14 cellular contexts compared by ENCODE assay signal in the genomic region with DNA sequence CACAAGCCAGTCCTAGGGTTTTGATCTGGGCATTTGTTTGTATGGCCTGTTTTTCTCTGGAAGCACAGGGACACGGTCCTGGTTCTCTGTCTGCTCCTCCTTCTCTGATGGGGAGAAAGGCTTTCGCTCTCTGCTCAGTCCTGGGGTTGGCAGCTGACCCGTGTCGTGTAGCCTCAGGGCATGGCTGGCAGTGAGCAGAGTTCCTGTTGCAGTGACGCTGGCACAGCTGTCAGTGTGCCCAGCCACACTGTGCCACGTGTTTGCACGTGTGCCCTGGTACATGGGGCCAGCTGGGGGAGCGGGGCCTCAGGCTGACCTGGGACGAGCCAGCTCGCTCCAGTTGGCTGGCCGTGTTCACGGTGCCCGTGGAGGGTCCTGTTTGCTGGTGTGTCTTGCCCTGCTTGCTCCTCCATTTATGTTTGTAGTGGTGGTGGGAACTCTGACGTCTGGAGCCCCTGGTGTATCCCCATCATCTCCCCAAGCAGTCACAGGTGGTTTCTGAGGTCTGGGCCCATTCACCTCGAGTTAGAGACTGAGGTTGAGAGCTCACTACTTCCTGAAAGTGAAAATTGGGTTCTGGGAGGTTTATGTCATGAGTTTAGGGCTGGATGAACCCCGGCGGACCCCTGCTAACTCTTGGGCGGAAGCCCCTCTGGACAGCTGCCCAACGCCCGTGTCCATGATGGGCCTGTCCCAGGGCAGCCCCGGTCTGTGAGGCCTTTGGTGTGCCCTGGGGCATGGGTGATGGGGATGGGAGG. TPM values are rescaled to one million over a fixed set of nuclear protein-coding genes. Genes with fewer than 3 reads are reported as not detected.
DNase-seq lines count a peak whose midpoint lies in the region; ATAC-seq, FAIRE-seq and TF ChIP-seq lines count a peak whose summit lies in the region.
"Had no signal": no experiment of that assay in that cellular context is flagged by ENCODE, and none has a peak within 500 bp of the region (broad histone marks: within the 10 kb centered on the region; RNA-seq: fewer than 3 reads in every experiment).

No MANE protein-coding gene starts in this region.

- WGBS in K562 (ENCODE audit: insufficient coverage, low coverage, missing lambda C conversion rate), result 92% methylated on average over 14 of the region's 21 CpGs
- no CpG with 5 or more reads among the region's 21 CpGs for WGBS in neuronal stem cell (ENCODE audit: extremely low coverage in 2 of 2, insufficient read length in 2 of 2, insufficient replicate concordance in 1 of 2), 2 donors

- H3K9me3 Mint-ChIP-seq in neural progenitor cell, result no peaks in the 10 kb centered on the region

- no peak for TF ChIP-seq POLR2A in K562 (conservative IDR thresholded peaks at IDR 0.05)

- BruUV-seq in K562 (replicated peaks; lab: Mats Ljungman, UMichigan), result no TSS peak

- no peaks in the 10 kb centered on the region for H3F3A ChIP-seq in neural progenitor cell (ENCODE audit: low read depth)

- no peak for FAIRE-seq in K562 (lab: Jason Lieb, UNC)
- FAIRE-seq: GM18507, H54 had no signal

- in situ Hi-C loops in K562 (cut with MboI), result no loop called here

- peaks cover 16% of the 10 kb centered on the region for H4K20me1 ChIP-seq in K562 (replicated peaks; ENCODE audit: control insufficient read depth, insufficient read depth, low read length)
- H4K20me1 ChIP-seq in neural progenitor cell (ENCODE audit: low read depth), result peaks cover 16% of the 10 kb centered on the region

- peaks cover 0 to 16% of the 10 kb centered on the region in 2 experiments; a peak in 2 of 5 replicates for H3K4me1 ChIP-seq in K562 (replicated peaks in 1 of 2; ENCODE audit: control insufficient read depth in 2 of 2, insufficient read depth in 2 of 2, low read length in 2 of 2)
- no peaks in the 10 kb centered on the region for H3K4me1 ChIP-seq in neuronal stem cell (ENCODE audit: control insufficient read depth in 2 of 2, insufficient read depth in 1 of 2, low read depth in 1 of 2, low read length in 2 of 2)
- H3K4me1 ChIP-seq in neural progenitor cell, result no peaks in the 10 kb centered on the region

- H3K4me2 ChIP-seq in K562 (ENCODE audit: insufficient read depth, low read length) (no peak overlapping the region), neuronal stem cell (ENCODE audit: insufficient read depth, low read length, poor library complexity, severe bottlenecking) (no peak overlapping the region), neural progenitor cell (no peak overlapping the region)

- no peak overlapping the region for H2AK5ac ChIP-seq in neuronal stem cell (ENCODE audit: low read depth, low read length)

- H2AFZ ChIP-seq in K562 (ENCODE audit: low read depth, low read length), result no peak overlapping the region
- no peak overlapping the region for H2AFZ ChIP-seq in neuronal stem cell (ENCODE audit: low read length)
- no peak overlapping the region for H2AFZ ChIP-seq in neural progenitor cell (replicated peaks)

- no peak overlapping the region for H3K4me3 ChIP-seq in H7 (ENCODE audit: insufficient read depth, low read depth, low read length)
- H3K4me3 ChIP-seq in K562, result no peak overlapping the region
- H3K4me3 ChIP-seq in neuronal stem cell (ENCODE audit: low read length in 2 of 2), result peak overlapping the region in 1 of 2 donors; percentile 11
- no peak overlapping the region for H3K4me3 ChIP-seq in neural progenitor cell
- H3K4me3 ChIP-seq: dorsolateral prefrontal cortex had no signal

- H3K4me1 Mint-ChIP-seq in neural progenitor cell, result no peaks in the 10 kb centered on the region

- H4K8ac ChIP-seq in neuronal stem cell (ENCODE audit: low read depth, low read length), result no peak overlapping the region

- TF ChIP-seq EP300 in K562 (IDR thresholded peaks at IDR 0.05; ENCODE audit: low read length), result no peak

- H2BK120ac ChIP-seq in neuronal stem cell (ENCODE audit: low read depth, low read length), result no peak overlapping the region

- H3K36me3 Mint-ChIP-seq in neural progenitor cell, result peaks cover 15% of the 10 kb centered on the region

- H3K14ac ChIP-seq in neuronal stem cell (ENCODE audit: low read length), result no peak overlapping the region

- H3K79me1 ChIP-seq in neuronal stem cell (ENCODE audit: low read depth, low read length), result peaks cover 11% of the 10 kb centered on the region

- peak overlapping the region; percentile 20 for H2BK5ac ChIP-seq in neuronal stem cell (ENCODE audit: low read length)

- CTCF ChIA-PET in K562 (lab: Yijun Ruan, JAX; ENCODE audit: low intra/inter-chr PET ratio), result no interaction called here

- H2BK15ac ChIP-seq in neuronal stem cell (ENCODE audit: low read length), result no peak overlapping the region

- no peaks in the 10 kb centered on the region for H3K27me3 Mint-ChIP-seq in neural progenitor cell (ENCODE audit: insufficient read depth, low read depth)

- H3K9ac ChIP-seq in K562 (ENCODE audit: insufficient read depth in 1 of 2, low read depth in 2 of 2, low read length in 2 of 2) (no peak overlapping the region), neuronal stem cell (ENCODE audit: low read depth, low read length, poor library complexity) (peak overlapping the region; percentile 66), neural progenitor cell (no peak overlapping the region)

- H3K23ac ChIP-seq in neuronal stem cell (ENCODE audit: low read depth, low read length, poor library complexity), result peak overlapping the region; percentile 51

- POLR2A ChIA-PET in K562 (lab: Yijun Ruan, JAX), result interaction anchor here (0.9 to 1.0 kb wide), 2 partner anchors 9 to 10 kb away, joined by 3 read pairs; no protein-coding TSS in a partner anchor

- no peak for TF ChIP-seq RAD21 in K562 (CRISPR knock-in tag; conservative IDR thresholded peaks at IDR 0.05 in 1 of 2, IDR thresholded peaks at IDR 0.05 in 1 of 2)

- H3K27me3 ChIP-seq in H7 (ENCODE audit: control insufficient read depth, insufficient read depth, low read length) (no peaks in the 10 kb centered on the region), K562 (ENCODE audit: control insufficient read depth in 2 of 2, insufficient read depth in 2 of 2, low read length in 2 of 2) (no peaks in the 10 kb centered on the region), neuronal stem cell (ENCODE audit: control insufficient read depth in 3 of 3, insufficient read depth in 3 of 3, low read depth in 1 of 3, low read length in 3 of 3) (no peaks in the 10 kb centered on the region), neural progenitor cell (no peaks in the 10 kb centered on the region)
- H3K27me3 ChIP-seq: dorsolateral prefrontal cortex had no signal

- H3K4me3 Mint-ChIP-seq in neural progenitor cell, result no peak overlapping the region

- H3K4ac ChIP-seq in neuronal stem cell (ENCODE audit: low read length), result no peak overlapping the region

- intact Hi-C loops in K562 (cut with micrococcal nuclease), result no loop called here

- H3K18ac ChIP-seq in neuronal stem cell (ENCODE audit: low read length), result no peak overlapping the region

- H4K91ac ChIP-seq in neuronal stem cell (ENCODE audit: low read depth, low read length, poor library complexity), result no peak overlapping the region

- H3K27ac Mint-ChIP-seq in neural progenitor cell, result no peak overlapping the region

- H3K36me3 ChIP-seq in H7 (replicated peaks; ENCODE audit: control insufficient read depth, insufficient read depth, low read length), result peaks cover 16% of the 10 kb centered on the region
- H3K36me3 ChIP-seq in K562 (ENCODE audit: control insufficient read depth, insufficient read depth, low read length), result peaks cover 79% of the 10 kb centered on the region; the same call in 2 of the 3 replicates
- peaks cover 40 to 75% of the 10 kb centered on the region in 2 donors for H3K36me3 ChIP-seq in neuronal stem cell (replicated peaks in 1 of 2; ENCODE audit: control insufficient read depth in 2 of 2, insufficient read depth in 2 of 2, low read length in 2 of 2)
- no peaks in the 10 kb centered on the region for H3K36me3 ChIP-seq in neural progenitor cell

- TF ChIP-seq CTCF in K562 (IDR thresholded peaks at IDR 0.05 in 2 of 3, conservative IDR thresholded peaks at IDR 0.05 in 1 of 3; ENCODE audit: insufficient read depth in 2 of 3, low read depth in 1 of 3, low read length in 3 of 3), result no peak
- no peak for TF ChIP-seq CTCF in neural progenitor cell (IDR thresholded peaks at IDR 0.05)

- no peaks in the 10 kb centered on the region for H3K9me1 ChIP-seq in K562 (ENCODE audit: control insufficient read depth, insufficient read depth, low read length)

- ATAC-seq in K562, result no peak

- DNase-seq in H7, result peak; percentile 42
- no peak for DNase-seq in K562 (ENCODE audit: extremely low read depth in 1 of 4, low spot score in 3 of 4)
- DNase-seq in neuronal stem cell (ENCODE audit: low spot score), result no peak
- DNase-seq in retina, result no peak
- DNase-seq in neural progenitor cell (ENCODE audit: low spot score), result no peak
- no peak for DNase-seq in dedifferentiated amniotic fluid mesenchymal stem cell (ENCODE audit: extremely low spot score)
- DNase-seq: activated CD8-positive, alpha-beta memory T cell treated with anti-CD3 and anti-CD28 coated beads, Interleukin-2, amount 50 U/mL, for 4 hours; amniotic stem cell; dorsolateral prefrontal cortex had no signal

- no peaks in the 10 kb centered on the region for H3K79me2 ChIP-seq in K562 (ENCODE audit: control insufficient read depth, insufficient read depth, low read length)
- no peaks in the 10 kb centered on the region for H3K79me2 ChIP-seq in neural progenitor cell (ENCODE audit: low read depth)

- H3K27ac ChIP-seq in K562 (ENCODE audit: extremely low read depth, low read depth, low read length), result no peak overlapping the region
- H3K27ac ChIP-seq in neuronal stem cell (replicated peaks; ENCODE audit: low read length), result no peak overlapping the region
- H3K27ac ChIP-seq in neural progenitor cell, result no peak overlapping the region

- H3K9me3 ChIP-seq in K562 (replicated peaks; ENCODE audit: control insufficient read depth, insufficient read depth, low read depth, low read length) (no peaks in the 10 kb centered on the region), neuronal stem cell (replicated peaks in 1 of 2; ENCODE audit: control insufficient read depth in 2 of 2, insufficient read depth in 1 of 2, low read depth in 1 of 2, low read length in 2 of 2) (no peaks in the 10 kb centered on the region), neural progenitor cell (ENCODE audit: low read depth) (no peaks in the 10 kb centered on the region)

- no peak overlapping the region for H2BK12ac ChIP-seq in neuronal stem cell (ENCODE audit: low read length)

RNA-seq across cellular contexts. Expression of gene DNAJC5, which starts 10.2 kb away (rescaled TPM):
- total RNA-seq in H7 (2014; rRNA removed; shearing (Covaris generic)), result 29.2 and 30.8 TPM in 2 replicates
- total RNA-seq in K562 (2011; cell fraction: chromatin; rRNA removed; ENCODE audit: low replicate concordance), result 54.4 and 105 TPM in 2 replicates
- 56.5 and 57.4 TPM in 2 replicates for total RNA-seq in K562 (2011; cell fraction: nucleolus; rRNA removed)
- total RNA-seq in K562 (2011; cell fraction: nucleoplasm; rRNA removed), result 36.4 and 43.2 TPM in 2 replicates
- total RNA-seq in K562 (2014; rRNA removed), result 31.3 and 41.1 TPM in 2 replicates
- total RNA-seq in K562 (2014; rRNA removed; fragmentation: Illumina TruSeq; extraction: Trizol), result 10.3 and 13.4 TPM in 2 replicates
- total RNA-seq in K562 (2015; rRNA removed; fragmentation: Illumina TruSeq; extraction: Trizol), result 28.4 and 29.5 TPM in 2 replicates
- 42.3 and 42.8 TPM in 2 replicates for total RNA-seq in K562 (2021)
- polyA plus RNA-seq in K562 (2011; rRNA removed), result 22.4 and 23.4 TPM in 2 replicates
- 25.9 and 38.5 TPM in 2 replicates for polyA plus RNA-seq in K562 (2011; cell fraction: cytosol; rRNA removed)
- 42.6 and 52.5 TPM in 2 replicates for polyA plus RNA-seq in K562 (2011; cell fraction: nucleus; rRNA removed)
- 28.8 and 29.1 TPM in 2 replicates for polyA plus RNA-seq in K562 (2012)
- polyA plus RNA-seq in K562 (2014; fragmentation: Illumina TruSeq; extraction: Trizol), result 21.8 and 27.2 TPM in 2 replicates
- polyA plus RNA-seq in K562 (2014; fragmentation: Nextera tagmentation; extraction: Ambion mirVana), result under 1 TPM; 0.95 to 0.99 TPM
- polyA plus RNA-seq in K562 (2014; rRNA removed), result 25.5 and 26.3 TPM in 2 replicates
- 17.3 and 29.6 TPM in 2 replicates for polyA minus RNA-seq in K562 (2011; rRNA and poly(A)+ RNA removed)
- polyA minus RNA-seq in K562 (2011; cell fraction: cytosol; rRNA and poly(A)+ RNA removed), result 26.0 and 31.4 TPM in 2 replicates
- 10.2 and 12.2 TPM in 2 replicates for polyA minus RNA-seq in K562 (2011; cell fraction: nucleus; rRNA and poly(A)+ RNA removed)
- polyA plus RNA-seq in neuronal stem cell (2013, experiment 1 of 2), result 17.2 TPM
- polyA plus RNA-seq in neuronal stem cell (2013, experiment 2 of 2), result 16.8 TPM
- total RNA-seq in neural progenitor cell (ENCODE audit: low replicate concordance), result 17.2 and 37.9 TPM in 2 replicates

RNA-seq across cellular contexts. Expression of gene TPD52L2, which starts 19.6 kb away (rescaled TPM):
- total RNA-seq in H7 (2014; rRNA removed; shearing (Covaris generic)), result 76.0 and 79.3 TPM in 2 replicates
- total RNA-seq in K562 (2011; cell fraction: chromatin; rRNA removed; ENCODE audit: low replicate concordance), result 66.8 and 118 TPM in 2 replicates
- 62.7 and 66.1 TPM in 2 replicates for total RNA-seq in K562 (2011; cell fraction: nucleolus; rRNA removed)
- total RNA-seq in K562 (2011; cell fraction: nucleoplasm; rRNA removed), result 60.7 and 71.2 TPM in 2 replicates
- total RNA-seq in K562 (2014; rRNA removed) (54.7 and 69.8 TPM in 2 replicates), K562 (2014; rRNA removed; fragmentation: Illumina TruSeq; extraction: Trizol) (60.6 and 66.7 TPM in 2 replicates), K562 (2015; rRNA removed; fragmentation: Illumina TruSeq; extraction: Trizol) (74.6 and 76.2 TPM in 2 replicates), K562 (2021) (94.2 and 95.4 TPM in 2 replicates), neural progenitor cell (ENCODE audit: low replicate concordance) (66.6 and 80.1 TPM in 2 replicates)
- polyA plus RNA-seq in K562 (2011; rRNA removed) (97.8 and 117 TPM in 2 replicates), K562 (2014; fragmentation: Illumina TruSeq; extraction: Trizol) (112 and 115 TPM in 2 replicates), K562 (2014; fragmentation: Nextera tagmentation; extraction: Ambion mirVana) (1 to 10 TPM; 1.9 to 9.3 TPM), K562 (2014; rRNA removed) (98.5 and 99.5 TPM in 2 replicates)
- 109 and 128 TPM in 2 replicates for polyA plus RNA-seq in K562 (2011; cell fraction: cytosol; rRNA removed)
- polyA plus RNA-seq in K562 (2011; cell fraction: nucleus; rRNA removed), result 76.7 and 81.1 TPM in 2 replicates
- 73.1 and 95.5 TPM in 2 replicates for polyA plus RNA-seq in K562 (2012)
- 48.0 and 69.0 TPM in 2 replicates for polyA minus RNA-seq in K562 (2011; rRNA and poly(A)+ RNA removed)
- polyA minus RNA-seq in K562 (2011; cell fraction: cytosol; rRNA and poly(A)+ RNA removed), result 69.2 and 82.6 TPM in 2 replicates
- 18.4 and 23.2 TPM in 2 replicates for polyA minus RNA-seq in K562 (2011; cell fraction: nucleus; rRNA and poly(A)+ RNA removed)
- polyA plus RNA-seq in neuronal stem cell (2013, experiment 1 of 2), result 48.5 TPM
- 47.7 TPM for polyA plus RNA-seq in neuronal stem cell (2013, experiment 2 of 2)

RNA-seq across cellular contexts. Expression of gene ABHD16B, which starts 23.4 kb away (rescaled TPM):
- total RNA-seq in H7 (2014; rRNA removed; shearing (Covaris generic)), result not detected in 2 replicates
- not detected in 2 replicates for total RNA-seq in K562 (2011; cell fraction: chromatin; rRNA removed; ENCODE audit: low replicate concordance)
- not detected in 2 replicates for total RNA-seq in K562 (2011; cell fraction: nucleolus; rRNA removed)
- total RNA-seq in K562 (2011; cell fraction: nucleoplasm; rRNA removed), result not detected in 2 replicates
- total RNA-seq in K562 (2014; rRNA removed) (not detected in 2 replicates), K562 (2014; rRNA removed; fragmentation: Illumina TruSeq; extraction: Trizol) (not detected in 2 replicates), K562 (2015; rRNA removed; fragmentation: Illumina TruSeq; extraction: Trizol) (not detected in 2 replicates), K562 (2021) (not detected in 2 replicates), neural progenitor cell (ENCODE audit: low replicate concordance) (not detected in 2 replicates)
- polyA plus RNA-seq in K562 (2011; rRNA removed) (not detected in 2 replicates), K562 (2014; fragmentation: Illumina TruSeq; extraction: Trizol) (not detected in 2 replicates), K562 (2014; fragmentation: Nextera tagmentation; extraction: Ambion mirVana) (not detected), K562 (2014; rRNA removed) (not detected in 2 replicates)
- not detected in 2 replicates for polyA plus RNA-seq in K562 (2011; cell fraction: cytosol; rRNA removed)
- not detected in 2 replicates for polyA plus RNA-seq in K562 (2011; cell fraction: nucleus; rRNA removed)
- polyA plus RNA-seq in K562 (2012), result not detected in 2 replicates
- polyA minus RNA-seq in K562 (2011; rRNA and poly(A)+ RNA removed), result not detected in 2 replicates
- not detected in 2 replicates for polyA minus RNA-seq in K562 (2011; cell fraction: cytosol; rRNA and poly(A)+ RNA removed)
- not detected in 2 replicates for polyA minus RNA-seq in K562 (2011; cell fraction: nucleus; rRNA and poly(A)+ RNA removed)
- not detected for polyA plus RNA-seq in neuronal stem cell (2013, experiment 1 of 2)
- not detected for polyA plus RNA-seq in neuronal stem cell (2013, experiment 2 of 2)
- total RNA-seq: renal cortical epithelial cell, subcutaneous adipose tissue had no signal
- polyA plus RNA-seq: BJ had no signal

RNA-seq across cellular contexts. Expression of gene ZBTB46, which starts 53.6 kb away (rescaled TPM):
- total RNA-seq in H7 (2014; rRNA removed; shearing (Covaris generic)), result 13.5 and 20.0 TPM in 2 replicates
- total RNA-seq in K562 (2011; cell fraction: chromatin; rRNA removed; ENCODE audit: low replicate concordance), result 6.4 and 23.8 TPM in 2 replicates
- 8.2 and 11.0 TPM in 2 replicates for total RNA-seq in K562 (2011; cell fraction: nucleolus; rRNA removed)
- 6.0 and 7.5 TPM in 2 replicates for total RNA-seq in K562 (2011; cell fraction: nucleoplasm; rRNA removed)
- total RNA-seq in K562 (2014; rRNA removed) (2.2 and 2.6 TPM in 2 replicates), K562 (2014; rRNA removed; fragmentation: Illumina TruSeq; extraction: Trizol) (0.38 and 0.40 TPM in 2 replicates), K562 (2015; rRNA removed; fragmentation: Illumina TruSeq; extraction: Trizol) (2.3 TPM in 2 replicates), K562 (2021) (4.1 and 4.6 TPM in 2 replicates), neural progenitor cell (ENCODE audit: low replicate concordance) (8.1 and 13.9 TPM in 2 replicates)
- polyA plus RNA-seq in K562 (2011; rRNA removed) (1.1 and 1.7 TPM in 2 replicates), K562 (2014; fragmentation: Illumina TruSeq; extraction: Trizol) (0.39 and 1.1 TPM in 2 replicates), K562 (2014; fragmentation: Nextera tagmentation; extraction: Ambion mirVana) (under 1 TPM; 0.29 to 0.58 TPM), K562 (2014; rRNA removed) (1.3 and 2.0 TPM in 2 replicates)
- polyA plus RNA-seq in K562 (2011; cell fraction: cytosol; rRNA removed), result 1.7 and 3.0 TPM in 2 replicates
- 4.8 and 8.1 TPM in 2 replicates for polyA plus RNA-seq in K562 (2011; cell fraction: nucleus; rRNA removed)
- 2.3 and 3.0 TPM in 2 replicates for polyA plus RNA-seq in K562 (2012)
- polyA minus RNA-seq in K562 (2011; rRNA and poly(A)+ RNA removed), result 13.0 and 13.5 TPM in 2 replicates
- 14.3 and 18.7 TPM in 2 replicates for polyA minus RNA-seq in K562 (2011; cell fraction: cytosol; rRNA and poly(A)+ RNA removed)
- 4.2 and 5.1 TPM in 2 replicates for polyA minus RNA-seq in K562 (2011; cell fraction: nucleus; rRNA and poly(A)+ RNA removed)
- 8.2 TPM for polyA plus RNA-seq in neuronal stem cell (2013, experiment 1 of 2)
- polyA plus RNA-seq in neuronal stem cell (2013, experiment 2 of 2), result 8.6 TPM
